1 cellular context compared by ENCODE assay signal in genomic region chr19:14366529-14366928, GRCh38.
A peak's percentile ranks its signal among the peaks of the same experiment; 100 is the strongest.
TF ChIP-seq lines count a peak whose summit lies in the region.

No MANE protein-coding gene starts in this region.

TF ChIP-seq in GM12878, 131 proteins besides CTCF, POLR2A, EP300 and RAD21 (continued from another document):
- no peak for TF ChIP-seq E4F1 (IDR thresholded peaks at IDR 0.05; ENCODE audit: borderline replicate concordance, partially characterized antibody)
- TF ChIP-seq ZZZ3 (IDR thresholded peaks at IDR 0.05; ENCODE audit: control insufficient read depth, insufficient read length, low read depth) = no peak
- TF ChIP-seq CHD2 (IDR thresholded peaks at IDR 0.05; ENCODE audit: borderline replicate concordance, low read depth, low read length) = no peak
- peak; percentile 82 for TF ChIP-seq SMAD1 (IDR thresholded peaks at IDR 0.05; ENCODE audit: low read depth, partially characterized antibody)
- TF ChIP-seq, protein P1, sequence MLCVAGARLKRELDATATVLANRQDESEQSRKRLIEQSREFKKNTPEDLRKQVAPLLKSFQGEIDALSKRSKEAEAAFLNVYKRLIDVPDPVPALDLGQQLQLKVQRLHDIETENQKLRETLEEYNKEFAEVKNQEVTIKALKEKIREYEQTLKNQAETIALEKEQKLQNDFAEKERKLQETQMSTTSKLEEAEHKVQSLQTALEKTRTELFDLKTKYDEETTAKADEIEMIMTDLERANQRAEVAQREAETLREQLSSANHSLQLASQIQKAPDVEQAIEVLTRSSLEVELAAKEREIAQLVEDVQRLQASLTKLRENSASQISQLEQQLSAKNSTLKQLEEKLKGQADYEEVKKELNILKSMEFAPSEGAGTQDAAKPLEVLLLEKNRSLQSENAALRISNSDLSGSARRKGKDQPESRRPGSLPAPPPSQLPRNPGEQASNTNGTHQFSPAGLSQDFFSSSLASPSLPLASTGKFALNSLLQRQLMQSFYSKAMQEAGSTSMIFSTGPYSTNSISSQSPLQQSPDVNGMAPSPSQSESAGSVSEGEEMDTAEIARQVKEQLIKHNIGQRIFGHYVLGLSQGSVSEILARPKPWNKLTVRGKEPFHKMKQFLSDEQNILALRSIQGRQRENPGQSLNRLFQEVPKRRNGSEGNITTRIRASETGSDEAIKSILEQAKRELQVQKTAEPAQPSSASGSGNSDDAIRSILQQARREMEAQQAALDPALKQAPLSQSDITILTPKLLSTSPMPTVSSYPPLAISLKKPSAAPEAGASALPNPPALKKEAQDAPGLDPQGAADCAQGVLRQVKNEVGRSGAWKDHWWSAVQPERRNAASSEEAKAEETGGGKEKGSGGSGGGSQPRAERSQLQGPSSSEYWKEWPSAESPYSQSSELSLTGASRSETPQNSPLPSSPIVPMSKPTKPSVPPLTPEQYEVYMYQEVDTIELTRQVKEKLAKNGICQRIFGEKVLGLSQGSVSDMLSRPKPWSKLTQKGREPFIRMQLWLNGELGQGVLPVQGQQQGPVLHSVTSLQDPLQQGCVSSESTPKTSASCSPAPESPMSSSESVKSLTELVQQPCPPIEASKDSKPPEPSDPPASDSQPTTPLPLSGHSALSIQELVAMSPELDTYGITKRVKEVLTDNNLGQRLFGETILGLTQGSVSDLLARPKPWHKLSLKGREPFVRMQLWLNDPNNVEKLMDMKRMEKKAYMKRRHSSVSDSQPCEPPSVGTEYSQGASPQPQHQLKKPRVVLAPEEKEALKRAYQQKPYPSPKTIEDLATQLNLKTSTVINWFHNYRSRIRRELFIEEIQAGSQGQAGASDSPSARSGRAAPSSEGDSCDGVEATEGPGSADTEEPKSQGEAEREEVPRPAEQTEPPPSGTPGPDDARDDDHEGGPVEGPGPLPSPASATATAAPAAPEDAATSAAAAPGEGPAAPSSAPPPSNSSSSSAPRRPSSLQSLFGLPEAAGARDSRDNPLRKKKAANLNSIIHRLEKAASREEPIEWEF (IDR thresholded peaks at IDR 0.05; ENCODE audit: insufficient replicate concordance, low read depth, low read length) = no peak
- TF ChIP-seq RUNX3 (IDR thresholded peaks at IDR 0.05; ENCODE audit: low read length) = no peak
- no peak; the same call in 1 of the 2 replicates for TF ChIP-seq IKZF1 (conservative IDR thresholded peaks at IDR 0.05)
- TF ChIP-seq, protein P2, sequence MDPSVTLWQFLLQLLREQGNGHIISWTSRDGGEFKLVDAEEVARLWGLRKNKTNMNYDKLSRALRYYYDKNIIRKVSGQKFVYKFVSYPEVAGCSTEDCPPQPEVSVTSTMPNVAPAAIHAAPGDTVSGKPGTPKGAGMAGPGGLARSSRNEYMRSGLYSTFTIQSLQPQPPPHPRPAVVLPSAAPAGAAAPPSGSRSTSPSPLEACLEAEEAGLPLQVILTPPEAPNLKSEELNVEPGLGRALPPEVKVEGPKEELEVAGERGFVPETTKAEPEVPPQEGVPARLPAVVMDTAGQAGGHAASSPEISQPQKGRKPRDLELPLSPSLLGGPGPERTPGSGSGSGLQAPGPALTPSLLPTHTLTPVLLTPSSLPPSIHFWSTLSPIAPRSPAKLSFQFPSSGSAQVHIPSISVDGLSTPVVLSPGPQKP (IDR thresholded peaks at IDR 0.05; ENCODE audit: low read depth, low read length) = no peak
- TF ChIP-seq SUZ12 (IDR thresholded peaks at IDR 0.05; ENCODE audit: unreplicated experiment) = no peak
- no peak for TF ChIP-seq TCF7 (IDR thresholded peaks at IDR 0.05; ENCODE audit: borderline replicate concordance)
- peak; percentile 61 for TF ChIP-seq POLR2AphosphoS5 (IDR thresholded peaks at IDR 0.05; ENCODE audit: low read length)
- peak; percentile 5; the same call in 1 of the 2 replicates for TF ChIP-seq NFYA (IDR thresholded peaks at IDR 0.05; ENCODE audit: borderline replicate concordance, low read depth, low read length)
- TF ChIP-seq NRF1 (conservative IDR thresholded peaks at IDR 0.05; ENCODE audit: low read depth, low read length) = no peak
- 0 out of 2 replicates have a peak, but pooled peaks have one; percentile 46 for TF ChIP-seq HDGF (IDR thresholded peaks at IDR 0.05)
- no peak for TF ChIP-seq RELA (IDR thresholded peaks at IDR 0.05; ENCODE audit: borderline replicate concordance, partially characterized antibody)
- no peak for TF ChIP-seq BACH1 (IDR thresholded peaks at IDR 0.05; ENCODE audit: borderline replicate concordance)
- TF ChIP-seq PKNOX1 (IDR thresholded peaks at IDR 0.05) = peak; percentile 72
- TF ChIP-seq ESRRA (IDR thresholded peaks at IDR 0.05; ENCODE audit: low read length) = no peak
- no peak for TF ChIP-seq LARP7 (IDR thresholded peaks at IDR 0.05)
- no peak for TF ChIP-seq CBX3 (IDR thresholded peaks at IDR 0.05; ENCODE audit: borderline replicate concordance, low read depth)
- no peak for TF ChIP-seq ZBTB11 (CRISPR knock-in tag; IDR thresholded peaks at IDR 0.05)
- no peak for TF ChIP-seq ZBED1 (IDR thresholded peaks at IDR 0.05; ENCODE audit: borderline replicate concordance)
- TF ChIP-seq STAT1 (conservative IDR thresholded peaks at IDR 0.05) = no peak
- no peak for TF ChIP-seq ATF2 (IDR thresholded peaks at IDR 0.05; ENCODE audit: low read length)
- TF ChIP-seq MEF2B (IDR thresholded peaks at IDR 0.05; ENCODE audit: partially characterized antibody, poor library complexity, severe bottlenecking) = peak; percentile 65
- peak; percentile 35 for TF ChIP-seq SP1 (IDR thresholded peaks at IDR 0.05; ENCODE audit: low read depth, low read length)
